Comparison of ENCODE assay signal across 1 cellular context in genomic region chr1:115493834-115494233, GRCh38.
TF ChIP-seq lines count a peak whose summit lies in the region.

No MANE protein-coding gene starts in this region.

TF ChIP-seq in IMR-90, 13 proteins besides CTCF, POLR2A, EP300 and RAD21 (continued from another document):
- TF ChIP-seq SMC3 (IDR thresholded peaks at IDR 0.05; ENCODE audit: low read depth, low read length) = no peak
- no peak for TF ChIP-seq MXI1 (IDR thresholded peaks at IDR 0.05; ENCODE audit: borderline replicate concordance, low read depth, low read length)
- TF ChIP-seq FOS (IDR thresholded peaks at IDR 0.05; ENCODE audit: low read depth, low read length) = no peak
- no peak for TF ChIP-seq BHLHE40 (IDR thresholded peaks at IDR 0.05; ENCODE audit: low read depth, low read length)
- no peak for TF ChIP-seq CEBPB (IDR thresholded peaks at IDR 0.05; ENCODE audit: low read depth, low read length)
- no peak for TF ChIP-seq USF2 (IDR thresholded peaks at IDR 0.05; ENCODE audit: low read depth, low read length)
- no peak for TF ChIP-seq RFX5 (IDR thresholded peaks at IDR 0.05; ENCODE audit: low read depth, low read length)
